8 cellular contexts compared by ENCODE assay signal in genomic region chr3:123723527-123724168, GRCh38.
DNase-seq lines count a peak whose midpoint lies in the region; ATAC-seq and TF ChIP-seq lines count a peak whose summit lies in the region.

No MANE protein-coding gene starts in this region.

- no peak overlapping the region for H3K9ac ChIP-seq in SK-N-SH
- no peak overlapping the region for H3K9ac ChIP-seq in smooth muscle cell (ENCODE audit: low read depth)

- H3F3A ChIP-seq in SK-N-SH (replicated peaks; ENCODE audit: insufficient read depth): peaks cover 30% of the 10 kb centered on the region
- H3F3A ChIP-seq in smooth muscle cell (ENCODE audit: low read depth): peaks cover 4% of the 10 kb centered on the region

- no peaks in the 10 kb centered on the region for H3K36me3 ChIP-seq in BE2C
- H3K36me3 ChIP-seq in SK-N-SH (replicated peaks in 1 of 2; ENCODE audit: control insufficient read depth in 1 of 2, insufficient read depth in 2 of 2, low read length in 1 of 2): peaks cover 37 to 40% of the 10 kb centered on the region in 2 experiments
- no peaks in the 10 kb centered on the region for H3K36me3 ChIP-seq in smooth muscle cell (ENCODE audit: low read depth)

- H3K27me3 ChIP-seq in BE2C (no peaks in the 10 kb centered on the region), SK-N-SH (ENCODE audit: insufficient read depth) (no peaks in the 10 kb centered on the region), smooth muscle cell (ENCODE audit: low read depth) (no peaks in the 10 kb centered on the region)

- DNase-seq in BE2C: peak; percentile 64
- DNase-seq in GM19238 (ENCODE audit: insufficient read length, low spot score): peak; percentile 48
- DNase-seq in NCI-H1105 treated with DMSO at 0.1 percent for 48 hours (lab: John Stamatoyannopoulos, UW): peak; percentile 92
- DNase-seq in SK-N-SH: peak; percentile 67
- DNase-seq in astrocyte of the spinal cord (ENCODE audit: low read depth, low spot score): peak; percentile 84
- DNase-seq in iPS DF 4.7 (ENCODE audit: extremely low read depth, low spot score): peak; percentile 80
- DNase-seq in smooth muscle cell (lab: John Stamatoyannopoulos, UW; ENCODE audit: unreplicated experiment): no peak

- in situ Hi-C loops in astrocyte of the spinal cord (cut with HindIII; ENCODE audit: low sequenced_read_pairs): no loop called here

- no peak overlapping the region for H2AFZ ChIP-seq in SK-N-SH (ENCODE audit: low read depth)
- H2AFZ ChIP-seq in smooth muscle cell (ENCODE audit: low read depth): peak overlapping the region; percentile 40

- peak; percentile 69 for TF ChIP-seq RAD21 in SK-N-SH (IDR thresholded peaks at IDR 0.05; ENCODE audit: low read length)

- TF ChIP-seq CTCF in BE2C (IDR thresholded peaks at IDR 0.05; ENCODE audit: low read depth, low read length) (peak; percentile 95), SK-N-SH (IDR thresholded peaks at IDR 0.05) (peak; percentile 87), astrocyte of the spinal cord (IDR thresholded peaks at IDR 0.05; ENCODE audit: low read depth, low read length) (peak; percentile 86), smooth muscle cell (IDR thresholded peaks at IDR 0.05; ENCODE audit: borderline replicate concordance, insufficient read depth, poor library complexity, severe bottlenecking) (peak; percentile 74)

- CTCF ChIA-PET in SK-N-SH (lab: Yijun Ruan, JAX): interaction anchor here (0.6 to 4.1 kb wide), 58 partner anchors 9 to 873 kb away, joined by 3 to 119 read pairs (median 5); partner anchors contain the start of genes HACD2 and MYLK

- H3K27ac ChIP-seq in SK-N-SH (ENCODE audit: low read depth in 2 of 2, low read length in 1 of 2): peak overlapping the region; percentile 44 to 64; a peak in 3 of 4 replicates
- no peak overlapping the region for H3K27ac ChIP-seq in smooth muscle cell (ENCODE audit: low read depth)

- ATAC-seq in HG03280 (IDR thresholded peaks at IDR 0.05; ENCODE audit: unreplicated experiment): no peak

- no peak for TF ChIP-seq EP300 in SK-N-SH (IDR thresholded peaks at IDR 0.05; ENCODE audit: borderline replicate concordance in 1 of 2, low read depth in 1 of 2, low read length in 1 of 2)

- peaks cover 12% of the 10 kb centered on the region for H3K4me1 ChIP-seq in BE2C
- H3K4me1 ChIP-seq in SK-N-SH (ENCODE audit: control insufficient read depth in 1 of 2, insufficient read depth in 2 of 2, low read depth in 1 of 2, low read length in 1 of 2): peaks cover 23 to 41% of the 10 kb centered on the region in 2 experiments; a peak in 3 of 4 replicates
- H3K4me1 ChIP-seq in smooth muscle cell (ENCODE audit: low read depth): peaks cover 10% of the 10 kb centered on the region

- no peaks in the 10 kb centered on the region for H3K9me2 ChIP-seq in SK-N-SH

- H3K4me2 ChIP-seq in SK-N-SH (no peak overlapping the region), smooth muscle cell (no peak overlapping the region)

- H3K9me3 ChIP-seq in BE2C: no peaks in the 10 kb centered on the region
- H3K9me3 ChIP-seq in SK-N-SH: no peaks in the 10 kb centered on the region
- no peaks in the 10 kb centered on the region for H3K9me3 ChIP-seq in smooth muscle cell (replicated peaks; ENCODE audit: low read depth)

- POLR2A ChIA-PET in SK-N-SH (lab: Yijun Ruan, JAX): interaction anchor here (0.6 kb wide), 1 partner anchor 84 kb away, joined by 4 read pairs; no protein-coding TSS in a partner anchor

- no peaks in the 10 kb centered on the region for H4K20me1 ChIP-seq in SK-N-SH (ENCODE audit: insufficient read depth)
- H4K20me1 ChIP-seq in smooth muscle cell (ENCODE audit: low read depth): no peaks in the 10 kb centered on the region

- WGBS in SK-N-SH (ENCODE audit: low lambda C conversion rate): 25% methylated on average over 9 of the region's 9 CpGs
- WGBS in smooth muscle cell (ENCODE audit: low lambda C conversion rate): 15% methylated on average over 9 of the region's 9 CpGs

- no peak overlapping the region for H3K4me3 ChIP-seq in BE2C (ENCODE audit: low read depth, low read length)
- H3K4me3 ChIP-seq in SK-N-SH (ENCODE audit: low read depth in 2 of 2, low read length in 1 of 2): no peak overlapping the region; a peak in 1 of 4 replicates
- H3K4me3 ChIP-seq in astrocyte of the spinal cord (ENCODE audit: low read depth, low read length): no peak overlapping the region
- H3K4me3 ChIP-seq in smooth muscle cell: no peak overlapping the region

- peaks cover 24% of the 10 kb centered on the region for H3K79me2 ChIP-seq in SK-N-SH (ENCODE audit: insufficient read depth)
- no peaks in the 10 kb centered on the region for H3K79me2 ChIP-seq in smooth muscle cell (ENCODE audit: low read depth)

TF ChIP-seq in SK-N-SH, 30 proteins besides CTCF, POLR2A, EP300 and RAD21:
- TF ChIP-seq SMC3 (IDR thresholded peaks at IDR 0.05; ENCODE audit: low read depth, low read length) (peak; percentile 57), MEF2A (IDR thresholded peaks at IDR 0.05; ENCODE audit: borderline replicate concordance, low read depth) (no peak), TEAD4 (IDR thresholded peaks at IDR 0.05; ENCODE audit: borderline replicate concordance, insufficient read depth) (no peak), POLR2AphosphoS5 (IDR thresholded peaks at IDR 0.05; ENCODE audit: low read depth, low read length) (no peak), REST (IDR thresholded peaks at IDR 0.05; ENCODE audit: low read depth, low read length) (no peak), CHD2 (IDR thresholded peaks at IDR 0.05; ENCODE audit: low read length, partially characterized antibody) (peak; percentile 26), RXRA (IDR thresholded peaks at IDR 0.05; ENCODE audit: borderline replicate concordance, low read depth) (no peak), GABPA (IDR thresholded peaks at IDR 0.05; ENCODE audit: low read depth) (no peak), USF1 (IDR thresholded peaks at IDR 0.05; ENCODE audit: borderline replicate concordance, low read depth) (no peak)
TF ChIP-seq in SK-N-SH: peak in this region for 2.
